In genomic region chr9:23229764-23230434, GRCh38 we compare ENCODE assay signal across 1 cellular context.
TF ChIP-seq lines count a peak whose summit lies in the region.

No MANE protein-coding gene starts in this region.

TF ChIP-seq in SK-N-SH, 30 proteins besides CTCF, POLR2A, EP300 and RAD21 (continued from another document):
- no peak for TF ChIP-seq USF1 (IDR thresholded peaks at IDR 0.05; ENCODE audit: borderline replicate concordance, low read depth)
- TF ChIP-seq GABPA (IDR thresholded peaks at IDR 0.05; ENCODE audit: low read depth): no peak
- no peak for TF ChIP-seq IRF3 (IDR thresholded peaks at IDR 0.05; ENCODE audit: low read depth, low read length)
- TF ChIP-seq ELF1 (IDR thresholded peaks at IDR 0.05): no peak
- no peak for TF ChIP-seq RCOR1 (IDR thresholded peaks at IDR 0.05; ENCODE audit: low read length)
- no peak for TF ChIP-seq FOSL2 (IDR thresholded peaks at IDR 0.05; ENCODE audit: borderline replicate concordance, low read depth)
- no peak for TF ChIP-seq USF2 (IDR thresholded peaks at IDR 0.05; ENCODE audit: borderline replicate concordance, low read depth, low read length)
TF ChIP-seq in SK-N-SH: peak in this region for 0.
